In genomic region chr3:42831321-42831713, GRCh38 we compare ENCODE assay signal across 8 cellular contexts. TPM values are rescaled to one million over a fixed set of nuclear protein-coding genes. Genes with fewer than 3 reads are reported as not detected.
DNase-seq lines count a peak whose midpoint lies in the region; ATAC-seq and TF ChIP-seq lines count a peak whose summit lies in the region.

No MANE protein-coding gene starts in this region.

- H3K18ac ChIP-seq in neuronal stem cell (ENCODE audit: low read length): no peak overlapping the region

- no peak overlapping the region for H2BK120ac ChIP-seq in neuronal stem cell (ENCODE audit: low read depth, low read length)

- DNase-seq in GF-D8 (lab: John Stamatoyannopoulos, UW) (peak; percentile 15), HS-27A (ENCODE audit: low read depth) (peak; percentile 27), activated T-cell treated with anti-CD3 and anti-CD28 coated beads for 4 hours (peak; percentile 62), fibroblast of mammary gland (ENCODE audit: low read depth) (peak; percentile 59), neuronal stem cell (ENCODE audit: low spot score) (peak; percentile 67)

- no CpG with 5 or more reads among the region's 3 CpGs for WGBS in neuronal stem cell (ENCODE audit: extremely low coverage in 2 of 2, insufficient read length in 2 of 2, insufficient replicate concordance in 1 of 2), 2 donors

- H3K4me3 ChIP-seq in OCI-LY3 (ENCODE audit: low read length): peak overlapping the region; percentile 72
- no peak overlapping the region for H3K4me3 ChIP-seq in fibroblast of mammary gland (ENCODE audit: control insufficient read depth, low read depth, low read length)
- no peak overlapping the region for H3K4me3 ChIP-seq in neuronal stem cell (ENCODE audit: low read length in 2 of 2)
- no peak overlapping the region for H3K4me3 ChIP-seq in subcutaneous abdominal adipose tissue (ENCODE audit: low read depth in 1 of 5, low read length in 5 of 5)

- no peaks in the 10 kb centered on the region for H3K79me2 ChIP-seq in OCI-LY3 (ENCODE audit: low read length)

- H3K4me1 ChIP-seq in OCI-LY3 (ENCODE audit: low read length): peaks cover 9% of the 10 kb centered on the region
- H3K4me1 ChIP-seq in neuronal stem cell (ENCODE audit: control insufficient read depth in 2 of 2, insufficient read depth in 1 of 2, low read depth in 1 of 2, low read length in 2 of 2): no peaks in the 10 kb centered on the region
- peaks cover 0 to 35% (median 17%) of the 10 kb centered on the region in 5 donors for H3K4me1 ChIP-seq in subcutaneous abdominal adipose tissue (ENCODE audit: control insufficient read depth in 5 of 5, insufficient read depth in 5 of 5, low read length in 5 of 5)

- H2BK12ac ChIP-seq in neuronal stem cell (ENCODE audit: low read length): no peak overlapping the region

- H3K27ac ChIP-seq in OCI-LY3 (ENCODE audit: low read length): no peak overlapping the region
- H3K27ac ChIP-seq in neuronal stem cell (replicated peaks; ENCODE audit: low read length): no peak overlapping the region
- H3K27ac ChIP-seq in subcutaneous abdominal adipose tissue (ENCODE audit: low read depth, low read length): peak overlapping the region; percentile 31

- no peak overlapping the region for H4K8ac ChIP-seq in neuronal stem cell (ENCODE audit: low read depth, low read length)

- H2AFZ ChIP-seq in OCI-LY3 (ENCODE audit: low read depth, low read length) (peak overlapping the region; percentile 98), neuronal stem cell (ENCODE audit: low read length) (peak overlapping the region; percentile 63)

- no peak overlapping the region for H3K14ac ChIP-seq in neuronal stem cell (ENCODE audit: low read length)

- no peak overlapping the region for H2AK5ac ChIP-seq in neuronal stem cell (ENCODE audit: low read depth, low read length)

- no peaks in the 10 kb centered on the region for H3K79me1 ChIP-seq in neuronal stem cell (ENCODE audit: low read depth, low read length)

- H3K27me3 ChIP-seq in OCI-LY3 (ENCODE audit: low read depth, low read length) (peaks cover 3% of the 10 kb centered on the region; the same call in 1 of the 2 replicates), neuronal stem cell (ENCODE audit: control insufficient read depth in 3 of 3, insufficient read depth in 3 of 3, low read depth in 1 of 3, low read length in 3 of 3) (no peaks in the 10 kb centered on the region), subcutaneous abdominal adipose tissue (ENCODE audit: control insufficient read depth in 5 of 5, insufficient read depth in 4 of 5, low read length in 5 of 5) (no peaks in the 10 kb centered on the region)

- peak overlapping the region; percentile 41 for H3K9ac ChIP-seq in OCI-LY3 (ENCODE audit: low read length)
- no peak overlapping the region for H3K9ac ChIP-seq in neuronal stem cell (ENCODE audit: low read depth, low read length, poor library complexity)
- no peak overlapping the region for H3K9ac ChIP-seq in subcutaneous abdominal adipose tissue (ENCODE audit: low read length in 5 of 5)

- peak; percentile 92 for TF ChIP-seq CTCF in OCI-LY3 (IDR thresholded peaks at IDR 0.05; ENCODE audit: low read depth, low read length)
- TF ChIP-seq CTCF in fibroblast of mammary gland (conservative IDR thresholded peaks at IDR 0.05; ENCODE audit: control insufficient read depth, insufficient read depth, low read depth, low read length): peak; percentile 81

- H3K4me2 ChIP-seq in OCI-LY3 (ENCODE audit: low read length) (peak overlapping the region; percentile 88), neuronal stem cell (ENCODE audit: insufficient read depth, low read length, poor library complexity, severe bottlenecking) (peak overlapping the region; percentile 11)

- H3K4ac ChIP-seq in neuronal stem cell (ENCODE audit: low read length): no peak overlapping the region

- H3K9me3 ChIP-seq in OCI-LY3 (ENCODE audit: insufficient read depth, low read length): no peaks in the 10 kb centered on the region
- no peaks in the 10 kb centered on the region for H3K9me3 ChIP-seq in neuronal stem cell (replicated peaks in 1 of 2; ENCODE audit: control insufficient read depth in 2 of 2, insufficient read depth in 1 of 2, low read depth in 1 of 2, low read length in 2 of 2)
- no peaks in the 10 kb centered on the region for H3K9me3 ChIP-seq in subcutaneous abdominal adipose tissue (ENCODE audit: control insufficient read depth in 5 of 5, low read length in 5 of 5)

- no peak overlapping the region for H2BK5ac ChIP-seq in neuronal stem cell (ENCODE audit: low read length)

- H4K20me1 ChIP-seq in OCI-LY3 (ENCODE audit: insufficient read depth, low read length): no peaks in the 10 kb centered on the region

- H4K91ac ChIP-seq in neuronal stem cell (ENCODE audit: low read depth, low read length, poor library complexity): no peak overlapping the region

- H3K23ac ChIP-seq in neuronal stem cell (ENCODE audit: low read depth, low read length, poor library complexity): no peak overlapping the region

- H3K36me3 ChIP-seq in OCI-LY3 (replicated peaks; ENCODE audit: low read depth, low read length): no peaks in the 10 kb centered on the region
- H3K36me3 ChIP-seq in neuronal stem cell (replicated peaks in 1 of 2; ENCODE audit: control insufficient read depth in 2 of 2, insufficient read depth in 2 of 2, low read length in 2 of 2): no peaks in the 10 kb centered on the region
- no peaks in the 10 kb centered on the region for H3K36me3 ChIP-seq in subcutaneous abdominal adipose tissue (ENCODE audit: control insufficient read depth in 5 of 5, insufficient read depth in 5 of 5, low read length in 5 of 5)

- no peak overlapping the region for H2BK15ac ChIP-seq in neuronal stem cell (ENCODE audit: low read length)

- ATAC-seq in HG03378 (IDR thresholded peaks at IDR 0.05; ENCODE audit: unreplicated experiment): no peak

RNA-seq across cellular contexts. Expression of gene ACKR2, which starts 22.1 kb away (rescaled TPM):
- polyA plus RNA-seq in neuronal stem cell (2013, experiment 1 of 2): 0.13 TPM
- 0.14 TPM for polyA plus RNA-seq in neuronal stem cell (2013, experiment 2 of 2)

RNA-seq across cellular contexts. Expression of gene HIGD1A, which starts 27.0 kb away (rescaled TPM):
- polyA plus RNA-seq in neuronal stem cell (2013, experiment 1 of 2): 130 TPM
- polyA plus RNA-seq in neuronal stem cell (2013, experiment 2 of 2): 127 TPM

RNA-seq across cellular contexts. Expression of gene CYP8B1, which starts 44.4 kb away (rescaled TPM):
- polyA plus RNA-seq in neuronal stem cell (2013, experiment 1 of 2): not detected
- polyA plus RNA-seq in neuronal stem cell (2013, experiment 2 of 2): not detected

RNA-seq across cellular contexts. Expression of gene CCDC13, which starts 58.3 kb away (rescaled TPM):
- 1.3 TPM for polyA plus RNA-seq in neuronal stem cell (2013, experiment 1 of 2)
- 1.7 TPM for polyA plus RNA-seq in neuronal stem cell (2013, experiment 2 of 2)

Comparison
In these comparisons a context has a peak if more than half of its experiments do, and no peak if none do; other contexts are left out.
1. DNase-seq: peak in every context shown above with its lines; median percentile 67 in neuronal stem cell; 62 in activated T-cell treated with anti-CD3 and anti-CD28 coated beads for 4 hours; 59 in fibroblast of mammary gland; 27 in HS-27A; 15 in GF-D8.